33 cellular contexts compared by ENCODE assay signal in the genomic region with DNA sequence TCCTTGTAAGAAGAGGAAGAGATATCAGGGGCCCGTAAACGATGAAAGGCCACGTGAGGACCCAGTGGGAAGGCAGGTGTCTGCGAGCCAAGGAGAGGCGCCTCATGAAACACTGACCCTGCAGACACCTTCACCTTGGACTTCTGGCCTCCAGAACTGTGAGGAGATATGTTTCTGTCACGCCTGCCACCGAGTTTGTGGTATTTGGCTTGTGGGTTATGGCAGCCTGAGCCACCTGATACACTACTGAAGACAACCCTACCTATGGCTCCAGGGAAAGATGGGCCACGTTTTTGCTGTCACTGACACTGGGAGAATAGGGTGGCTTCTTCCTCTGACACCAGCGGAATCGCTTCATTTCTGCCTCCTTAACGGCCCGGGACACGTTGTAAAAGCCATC.
"Had no signal": no experiment of that assay in that cellular context is flagged by ENCODE, and none has a peak within 500 bp of the region (broad histone marks: within the 10 kb centered on the region; RNA-seq: fewer than 3 reads in every experiment).

No MANE protein-coding gene starts in this region.

- H3K27me3 ChIP-seq: adrenal gland, body of pancreas, cardiac muscle cell, esophagus squamous epithelium, gastroesophageal sphincter had no signal

- H3K27ac ChIP-seq: adrenal gland, body of pancreas, cardiac muscle cell, coronary artery, dorsolateral prefrontal cortex, epithelial cell of prostate, heart right ventricle had no signal

- H3K4me1 ChIP-seq: adrenal gland, body of pancreas, esophagus squamous epithelium, heart right ventricle had no signal

- H3K4me3 Mint-ChIP-seq: activated CD4-positive, alpha-beta memory T cell treated with anti-CD3 and anti-CD28 coated beads for 36 hours; activated CD4-positive, alpha-beta T cell treated with anti-CD3 and anti-CD28 coated beads for 36 hours; activated CD4-positive, alpha-beta T cell treated with anti-CD3 and anti-CD28 coated beads, Interleukin-2, amount 10 ng/mL, durations not matched to agents 24 days and 14 days; activated CD8-positive, alpha-beta memory T cell treated with anti-CD3 and anti-CD28 coated beads, Interleukin-2, amount 10 ng/mL, durations not matched to agents 7 days and 5 days; activated CD8-positive, alpha-beta T cell treated with anti-CD3 and anti-CD28 coated beads, Interleukin-2, amount 10 ng/mL, durations not matched to agents 7 days and 5 days; activated naive CD4-positive, alpha-beta T cell treated with anti-CD3 and anti-CD28 coated beads for 36 hours; activated naive CD4-positive, alpha-beta T cell treated with anti-CD3 and anti-CD28 coated beads, Interleukin-2, amount 50 U/mL, for 24 hours; activated naive CD8-positive, alpha-beta T cell treated with anti-CD3 and anti-CD28 coated beads for 36 hours; activated naive CD8-positive, alpha-beta T cell treated with anti-CD3 and anti-CD28 coated beads, Interleukin-2, amount 50 U/mL, for 24 hours; activated T-helper 1 cell treated with anti-CD3 and anti-CD28 coated beads, Interleukin-12 subunit alpha, Interleukin-12 subunit beta, Interleukin-2, Interleukin-4 antibody, amounts not matched to agents 30 ng/mL and 10 ng/mL and 1 ng/mL, durations not matched to agents 14 hours and 24 hours and 36 hours; central memory CD8-positive, alpha-beta T cell; dendritic cell treated with granulocyte-macrophage colony-stimulating factor and Interleukin-4, amounts not matched to agents 40 ng/mL and 50 ng/mL, for 4 days; effector memory CD8-positive, alpha-beta T cell had no signal

- H3K4me1 Mint-ChIP-seq: activated CD4-positive, alpha-beta T cell treated with anti-CD3 and anti-CD28 coated beads for 36 hours; activated CD4-positive, alpha-beta T cell treated with anti-CD3 and anti-CD28 coated beads, Interleukin-2, amount 10 ng/mL, durations not matched to agents 24 days and 14 days; activated CD8-positive, alpha-beta memory T cell treated with anti-CD3 and anti-CD28 coated beads, Interleukin-2, amount 10 ng/mL, durations not matched to agents 7 days and 5 days; activated naive CD4-positive, alpha-beta T cell treated with anti-CD3 and anti-CD28 coated beads, Interleukin-2, amount 50 U/mL, for 24 hours; activated naive CD8-positive, alpha-beta T cell treated with anti-CD3 and anti-CD28 coated beads for 36 hours; activated naive CD8-positive, alpha-beta T cell treated with anti-CD3 and anti-CD28 coated beads, Interleukin-2, amount 50 U/mL, for 24 hours; central memory CD8-positive, alpha-beta T cell had no signal

- H3K4me3 ChIP-seq: adrenal gland, body of pancreas, cardiac muscle cell, coronary artery, dorsolateral prefrontal cortex, esophagus squamous epithelium, gastroesophageal sphincter, heart right ventricle had no signal

- ATAC-seq: activated CD4-positive, alpha-beta T cell treated with anti-CD3 and anti-CD28 coated beads for 36 hours; activated CD8-positive, alpha-beta memory T cell treated with anti-CD3 and anti-CD28 coated beads, Interleukin-2, amount 10 ng/mL, durations not matched to agents 7 days and 5 days; activated CD8-positive, alpha-beta T cell treated with anti-CD3 and anti-CD28 coated beads, Interleukin-2, amount 10 ng/mL, durations not matched to agents 7 days and 5 days; activated naive CD8-positive, alpha-beta T cell treated with anti-CD3 and anti-CD28 coated beads, Interleukin-2, amount 50 U/mL, for 24 hours; body of pancreas; effector memory CD8-positive, alpha-beta T cell; gastroesophageal sphincter; heart right ventricle had no signal

- H3K36me3 Mint-ChIP-seq: activated CD4-positive, alpha-beta memory T cell treated with anti-CD3 and anti-CD28 coated beads for 36 hours; activated CD8-positive, alpha-beta memory T cell treated with anti-CD3 and anti-CD28 coated beads, Interleukin-2, amount 10 ng/mL, durations not matched to agents 7 days and 5 days; activated naive CD4-positive, alpha-beta T cell treated with anti-CD3 and anti-CD28 coated beads, Interleukin-2, amount 50 U/mL, for 24 hours; activated naive CD8-positive, alpha-beta T cell treated with anti-CD3 and anti-CD28 coated beads for 36 hours had no signal

- H3K9me3 Mint-ChIP-seq: activated CD4-positive, alpha-beta memory T cell treated with anti-CD3 and anti-CD28 coated beads for 36 hours; activated CD4-positive, alpha-beta T cell treated with anti-CD3 and anti-CD28 coated beads, Interleukin-2, amount 10 ng/mL, durations not matched to agents 24 days and 14 days; activated naive CD4-positive, alpha-beta T cell treated with anti-CD3 and anti-CD28 coated beads for 36 hours; activated naive CD4-positive, alpha-beta T cell treated with anti-CD3 and anti-CD28 coated beads, Interleukin-2, amount 50 U/mL, for 24 hours; activated naive CD8-positive, alpha-beta T cell treated with anti-CD3 and anti-CD28 coated beads for 36 hours; activated naive CD8-positive, alpha-beta T cell treated with anti-CD3 and anti-CD28 coated beads, Interleukin-2, amount 50 U/mL, for 24 hours; activated T-helper 1 cell treated with anti-CD3 and anti-CD28 coated beads, Interleukin-12 subunit alpha, Interleukin-12 subunit beta, Interleukin-2, Interleukin-4 antibody, amounts not matched to agents 30 ng/mL and 10 ng/mL and 1 ng/mL, durations not matched to agents 14 hours and 24 hours and 36 hours; activated T-helper 2 cell treated with anti-CD3 and anti-CD28 coated beads, Interferon-gamma antibody, Interleukin-2, Interleukin-4, amounts not matched to agents 10 μg/mL and 5 μg/mL and 100 μg/mL, durations not matched to agents 14 hours and 24 hours and 36 hours; dendritic cell treated with granulocyte-macrophage colony-stimulating factor and Interleukin-4, amounts not matched to agents 40 ng/mL and 50 ng/mL, for 4 days had no signal

- H3K36me3 ChIP-seq: adrenal gland, cardiac muscle cell, esophagus squamous epithelium, gastroesophageal sphincter, heart right ventricle had no signal

- DNase-seq: activated CD4-positive, alpha-beta memory T cell treated with anti-CD3 and anti-CD28 coated beads for 36 hours; activated CD4-positive, alpha-beta T cell treated with anti-CD3 and anti-CD28 coated beads for 36 hours; activated CD4-positive, alpha-beta T cell treated with anti-CD3 and anti-CD28 coated beads, Interleukin-2, amount 10 ng/mL, durations not matched to agents 24 days and 14 days; activated CD4-positive, CD25-positive, alpha-beta regulatory T cell; activated CD4-positive, CD25-positive, alpha-beta regulatory T cell treated with anti-CD3 and anti-CD28 coated beads, Interleukin-2, amount 50 U/mL, for 72 hours; activated CD8-positive, alpha-beta memory T cell treated with anti-CD3 and anti-CD28 coated beads, Interleukin-2, amount 10 ng/mL, durations not matched to agents 7 days and 5 days; activated CD8-positive, alpha-beta memory T cell treated with anti-CD3 and anti-CD28 coated beads, Interleukin-2, amount 50 U/mL, for 4 hours; activated CD8-positive, alpha-beta T cell treated with anti-CD3 and anti-CD28 coated beads, Interleukin-2, amount 10 ng/mL, durations not matched to agents 7 days and 5 days; activated effector memory CD4-positive, alpha-beta T cell treated with anti-CD3 and anti-CD28 coated beads, Interleukin-2, amount 50 U/mL, for 16 hours; activated naive CD4-positive, alpha-beta T cell treated with anti-CD3 and anti-CD28 coated beads for 36 hours; activated naive CD8-positive, alpha-beta T cell treated with anti-CD3 and anti-CD28 coated beads for 36 hours; activated naive CD8-positive, alpha-beta T cell treated with anti-CD3 and anti-CD28 coated beads, Interleukin-2, amount 50 U/mL, for 24 hours; activated T-cell treated with anti-CD3 and anti-CD28 coated beads, Interleukin-2, amount 50 U/mL, for 1 hour; activated T-cell treated with anti-CD3 and anti-CD28 coated beads, Interleukin-2, amount 50 U/mL, for 48 hours; adrenal gland; amygdala; aorta; body of pancreas; dorsolateral prefrontal cortex; effector memory CD8-positive, alpha-beta T cell; esophagus squamous epithelium; foreskin melanocyte; heart right ventricle; T-helper 2 cell had no signal

- H3K27me3 Mint-ChIP-seq: activated CD4-positive, alpha-beta T cell treated with anti-CD3 and anti-CD28 coated beads for 36 hours; activated CD4-positive, alpha-beta T cell treated with anti-CD3 and anti-CD28 coated beads, Interleukin-2, amount 10 ng/mL, durations not matched to agents 24 days and 14 days; activated CD8-positive, alpha-beta memory T cell treated with anti-CD3 and anti-CD28 coated beads, Interleukin-2, amount 10 ng/mL, durations not matched to agents 7 days and 5 days; activated naive CD4-positive, alpha-beta T cell treated with anti-CD3 and anti-CD28 coated beads, Interleukin-2, amount 50 U/mL, for 24 hours; central memory CD8-positive, alpha-beta T cell; dendritic cell treated with granulocyte-macrophage colony-stimulating factor and Interleukin-4, amounts not matched to agents 40 ng/mL and 50 ng/mL, for 4 days; effector memory CD8-positive, alpha-beta T cell had no signal

- H3K9me3 ChIP-seq: adrenal gland, body of pancreas, esophagus squamous epithelium, gastroesophageal sphincter, heart right ventricle had no signal

- H3K27ac Mint-ChIP-seq: activated CD4-positive, alpha-beta memory T cell treated with anti-CD3 and anti-CD28 coated beads for 36 hours; activated CD4-positive, alpha-beta T cell treated with anti-CD3 and anti-CD28 coated beads for 36 hours; activated CD4-positive, alpha-beta T cell treated with anti-CD3 and anti-CD28 coated beads, Interleukin-2, amount 10 ng/mL, durations not matched to agents 24 days and 14 days; activated CD8-positive, alpha-beta memory T cell treated with anti-CD3 and anti-CD28 coated beads, Interleukin-2, amount 10 ng/mL, durations not matched to agents 7 days and 5 days; activated CD8-positive, alpha-beta T cell treated with anti-CD3 and anti-CD28 coated beads, Interleukin-2, amount 10 ng/mL, durations not matched to agents 7 days and 5 days; activated naive CD4-positive, alpha-beta T cell treated with anti-CD3 and anti-CD28 coated beads for 36 hours; activated naive CD4-positive, alpha-beta T cell treated with anti-CD3 and anti-CD28 coated beads, Interleukin-2, amount 50 U/mL, for 24 hours; activated naive CD8-positive, alpha-beta T cell treated with anti-CD3 and anti-CD28 coated beads for 36 hours; activated naive CD8-positive, alpha-beta T cell treated with anti-CD3 and anti-CD28 coated beads, Interleukin-2, amount 50 U/mL, for 24 hours; activated T-helper 1 cell treated with anti-CD3 and anti-CD28 coated beads, Interleukin-12 subunit alpha, Interleukin-12 subunit beta, Interleukin-2, Interleukin-4 antibody, amounts not matched to agents 30 ng/mL and 10 ng/mL and 1 ng/mL, durations not matched to agents 14 hours and 24 hours and 36 hours; activated T-helper 2 cell treated with anti-CD3 and anti-CD28 coated beads, Interferon-gamma antibody, Interleukin-2, Interleukin-4, amounts not matched to agents 10 μg/mL and 5 μg/mL and 100 μg/mL, durations not matched to agents 14 hours and 24 hours and 36 hours; dendritic cell treated with granulocyte-macrophage colony-stimulating factor and Interleukin-4, amounts not matched to agents 40 ng/mL and 50 ng/mL, for 4 days; effector memory CD8-positive, alpha-beta T cell had no signal
